Comparison of ENCODE assay signal across 8 cellular contexts in the genomic region with DNA sequence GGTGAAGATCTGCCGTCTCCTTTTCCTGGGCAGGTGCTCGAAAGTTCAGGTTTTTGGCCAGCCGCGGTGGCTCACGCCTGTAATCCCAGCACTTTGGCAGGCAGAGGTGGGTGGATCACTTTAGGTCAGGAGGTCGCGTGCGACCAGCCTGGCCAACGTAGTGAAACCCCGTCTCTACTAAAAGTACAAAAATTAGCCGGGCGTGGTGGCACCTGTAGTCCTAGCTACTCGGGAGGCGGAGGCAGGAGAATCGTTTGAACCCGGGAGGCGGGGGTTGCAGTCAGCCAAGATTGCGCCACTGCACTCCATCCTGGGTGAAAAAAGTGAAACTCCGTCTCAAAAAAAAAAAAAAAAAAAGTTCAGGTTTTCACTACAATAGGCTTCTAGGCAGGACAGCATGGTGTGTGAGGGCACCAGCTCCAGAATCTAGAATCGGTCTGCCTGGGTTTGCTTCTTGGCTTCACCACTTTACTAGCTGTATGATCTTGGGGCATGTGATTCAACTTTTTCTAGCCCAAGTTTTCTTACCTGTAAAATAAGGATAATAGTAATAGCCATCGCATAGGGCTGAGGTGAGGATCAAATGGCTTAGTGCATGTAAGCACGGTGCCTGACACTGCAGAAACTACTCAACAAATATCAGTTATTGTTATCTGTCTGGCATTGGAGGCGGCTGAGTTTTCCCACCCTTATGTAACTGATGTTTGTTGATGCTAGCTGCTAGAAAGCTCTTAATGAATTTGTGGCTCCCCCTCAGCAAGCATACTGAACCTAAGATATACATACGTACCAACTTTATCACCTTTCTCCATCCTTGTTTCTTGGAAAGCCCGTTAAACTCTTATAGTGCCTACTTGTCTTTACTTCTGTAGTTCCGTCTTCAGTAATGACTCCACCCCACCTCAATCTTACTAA. TPM values are rescaled to one million over a fixed set of nuclear protein-coding genes. Genes with fewer than 3 reads are reported as not detected.
DNase-seq lines count a peak whose midpoint lies in the region; ATAC-seq and TF ChIP-seq lines count a peak whose summit lies in the region.

No MANE protein-coding gene starts in this region.

- peak overlapping the region; percentile 99 for H3K27ac Mint-ChIP-seq in activated T-cell treated with anti-CD3 and anti-CD28 coated beads, Interleukin-2, amount 50 U/mL, for 24 hours
- peak overlapping the region; percentile 98 to 99 for H3K27ac Mint-ChIP-seq in activated naive CD4-positive, alpha-beta T cell treated with anti-CD3 and anti-CD28 coated beads, Interleukin-2, amount 50 U/mL, for 72 hours

- H3K4me1 ChIP-seq in thyroid gland, result peaks cover 8 to 26% of the 10 kb centered on the region in 2 donors

- no peak for TF ChIP-seq POLR2A in thyroid gland (IDR thresholded peaks at IDR 0.05)

- H3K27me3 ChIP-seq in kidney epithelial cell (ENCODE audit: control insufficient read depth, insufficient read depth, low read length), result no peaks in the 10 kb centered on the region
- no peaks in the 10 kb centered on the region for H3K27me3 ChIP-seq in thyroid gland

- ATAC-seq in activated naive CD4-positive, alpha-beta T cell treated with anti-CD3 and anti-CD28 coated beads, Interleukin-2, amount 50 U/mL, for 72 hours, result no peak

- intact Hi-C loops in thyroid gland (cut with DNase I), result no loop called here

- 61 to 67% methylated on average over 24 to 26 of the region's 26 CpGs for WGBS in thyroid gland, 2 donors

- peak overlapping the region; percentile 99 for H3K4me3 ChIP-seq in kidney epithelial cell (ENCODE audit: low read depth, low read length)
- H3K4me3 ChIP-seq in thyroid gland (replicated peaks in 1 of 3), result peak overlapping the region; percentile 77 to 99 (median 84)

- H3K4me1 Mint-ChIP-seq in activated T-cell treated with anti-CD3 and anti-CD28 coated beads, Interleukin-2, amount 50 U/mL, for 24 hours (ENCODE audit: low read depth), result peaks cover 63% of the 10 kb centered on the region

- H3K4me3 Mint-ChIP-seq in activated T-cell treated with anti-CD3 and anti-CD28 coated beads, Interleukin-2, amount 50 U/mL, for 24 hours, result peak overlapping the region; percentile 91

- H3K9me3 Mint-ChIP-seq in activated T-cell treated with anti-CD3 and anti-CD28 coated beads, Interleukin-2, amount 50 U/mL, for 24 hours, result no peaks in the 10 kb centered on the region
- H3K9me3 Mint-ChIP-seq in activated naive CD4-positive, alpha-beta T cell treated with anti-CD3 and anti-CD28 coated beads, Interleukin-2, amount 50 U/mL, for 72 hours, result no peaks in the 10 kb centered on the region

- peak overlapping the region; percentile 85 to 88 (median 85) for H3K27ac ChIP-seq in thyroid gland

- H3K36me3 Mint-ChIP-seq in activated T-cell treated with anti-CD3 and anti-CD28 coated beads, Interleukin-2, amount 50 U/mL, for 24 hours (ENCODE audit: low read depth), result peaks cover 61% of the 10 kb centered on the region
- peaks cover 23 to 53% of the 10 kb centered on the region in 2 donors for H3K36me3 Mint-ChIP-seq in activated naive CD4-positive, alpha-beta T cell treated with anti-CD3 and anti-CD28 coated beads, Interleukin-2, amount 50 U/mL, for 72 hours

- H3K36me3 ChIP-seq in kidney epithelial cell (ENCODE audit: control insufficient read depth, insufficient read depth, low read length), result no peaks in the 10 kb centered on the region
- no peaks in the 10 kb centered on the region for H3K36me3 ChIP-seq in thyroid gland

- H3K27me3 Mint-ChIP-seq in activated T-cell treated with anti-CD3 and anti-CD28 coated beads, Interleukin-2, amount 50 U/mL, for 24 hours, result no peaks in the 10 kb centered on the region

- no peak for TF ChIP-seq CTCF in kidney epithelial cell (IDR thresholded peaks at IDR 0.05; ENCODE audit: insufficient read depth, low read length, poor library complexity, severe bottlenecking)
- no peak for TF ChIP-seq CTCF in thyroid gland (IDR thresholded peaks at IDR 0.05)

- H3K9me3 ChIP-seq in thyroid gland, result no peaks in the 10 kb centered on the region

- DNase-seq in activated T-cell treated with anti-CD3 and anti-CD28 coated beads, Interleukin-2, amount 50 U/mL, for 24 hours, result no peak
- DNase-seq in activated T-cell treated with anti-CD3 and anti-CD28 coated beads for 4 hours, result no peak
- DNase-seq in activated naive CD4-positive, alpha-beta T cell treated with anti-CD3 and anti-CD28 coated beads, Interleukin-2, amount 50 U/mL, for 72 hours (ENCODE audit: low spot score in 2 of 2), result no peak
- no peak for DNase-seq in kidney epithelial cell (ENCODE audit: low read depth)
- peak in 1 of 2 donors; percentile 12 for DNase-seq in thyroid gland
- no peak for DNase-seq in GF-D8 (lab: John Stamatoyannopoulos, UW)
- no peak for DNase-seq in middle frontal gyrus (ENCODE audit: extremely low spot score, low spot score)
- no peak for DNase-seq in GM19240 (ENCODE audit: insufficient read length, low spot score)

RNA-seq across cellular contexts. Expression of a gene that starts 1.3 kb away (rescaled TPM):
- 10 to 100 TPM; 79.7 to 92.9 TPM for total RNA-seq in activated naive CD4-positive, alpha-beta T cell treated with anti-CD3 and anti-CD28 coated beads, Interleukin-2, amount 50 U/mL, for 72 hours
- 24.3 and 36.5 TPM in 2 replicates for total RNA-seq in kidney epithelial cell
- 10 to 100 TPM; 19.1 to 30.9 (median 23.5) TPM for total RNA-seq in thyroid gland

RNA-seq across cellular contexts. Expression of a gene that starts 12.0 kb away (rescaled TPM):
- total RNA-seq in activated naive CD4-positive, alpha-beta T cell treated with anti-CD3 and anti-CD28 coated beads, Interleukin-2, amount 50 U/mL, for 72 hours, result 10 to 100 TPM; 56.8 to 65.3 TPM
- total RNA-seq in kidney epithelial cell (12.2 and 13.0 TPM in 2 replicates), thyroid gland (10 to 100 TPM in 1 of 4 donors, 1 to 10 TPM in 3; 3.6 to 14.2 (median 7.3) TPM)
